In genomic region chr2:188410504-188411235, GRCh38 we compare ENCODE assay signal across 20 cellular contexts.
DNase-seq lines count a peak whose midpoint lies in the region; ATAC-seq and TF ChIP-seq lines count a peak whose summit lies in the region.
"Had no signal": no experiment of that assay in that cellular context is flagged by ENCODE, and none has a peak within 500 bp of the region (broad histone marks: within the 10 kb centered on the region; RNA-seq: fewer than 3 reads in every experiment).

No MANE protein-coding gene starts in this region.

- POLR2A ChIA-PET in WTC11 (lab: Charles Lee) = no interaction called here

- peaks cover 56% of the 10 kb centered on the region for H3K9me3 Mint-ChIP-seq in WTC11

- DNase-seq in AG10803 (ENCODE audit: low read depth) = peak; percentile 30
- peak; percentile 13 for DNase-seq in HS-5 (ENCODE audit: low read depth)
- no peak for DNase-seq in WTC11 (ENCODE audit: low spot score)
- peak; percentile 72 for DNase-seq in fibroblast of mammary gland (ENCODE audit: low read depth)
- DNase-seq in stimulated activated CD4-positive, alpha-beta T cell treated with anti-CD3 and anti-CD28 coated beads, Interleukin-4, amount 100 ng/mL, for 4 hours = no peak
- DNase-seq in superior temporal gyrus (ENCODE audit: extremely low spot score) = no peak
- DNase-seq: activated CD4-positive, alpha-beta memory T cell treated with anti-CD3 and anti-CD28 coated beads, Interleukin-2, amount 10 ng/mL, durations not matched to agents 7 days and 5 days; activated T-cell treated with anti-CD3 and anti-CD28 coated beads, Interleukin-2, amount 50 U/mL, for 4 hours; DMS53; dorsolateral prefrontal cortex; hypothalamus; stimulated activated CD4-positive, alpha-beta T cell treated with anti-CD3 and anti-CD28 coated beads, Interleukin-1b, Interleukin-23, amount 100 ng/mL, for 48 hours had no signal

- no peak overlapping the region for H3K4me3 Mint-ChIP-seq in WTC11
- H3K4me3 Mint-ChIP-seq: activated CD4-positive, alpha-beta memory T cell treated with anti-CD3 and anti-CD28 coated beads, Interleukin-2, amount 10 ng/mL, durations not matched to agents 7 days and 5 days; activated naive CD4-positive, alpha-beta T cell treated with anti-CD3 and anti-CD28 coated beads, Interleukin-2, amount 50 U/mL, for 24 hours; activated T-cell treated with anti-CD3 and anti-CD28 coated beads, Interleukin-2, amount 50 U/mL, for 4 hours; CD14-positive monocyte; IgD-negative memory B cell had no signal

- TF ChIP-seq CTCF in AG10803 (conservative IDR thresholded peaks at IDR 0.05; ENCODE audit: low read length) (no peak), WTC11 (IDR thresholded peaks at IDR 0.05) (no peak), fibroblast of mammary gland (conservative IDR thresholded peaks at IDR 0.05; ENCODE audit: control insufficient read depth, insufficient read depth, low read depth, low read length) (no peak)

- peak; percentile 85 for ATAC-seq in WTC11
- ATAC-seq in HG03469 (IDR thresholded peaks at IDR 0.05; ENCODE audit: unreplicated experiment) = no peak
- no peak for ATAC-seq in GM21515 (IDR thresholded peaks at IDR 0.05; ENCODE audit: unreplicated experiment)
- ATAC-seq: activated T-cell treated with anti-CD3 and anti-CD28 coated beads, Interleukin-2, amount 50 U/mL, for 4 hours; HCT116 had no signal

- peaks cover 58% of the 10 kb centered on the region for H3K27me3 Mint-ChIP-seq in WTC11 (ENCODE audit: low read depth)
- H3K27me3 Mint-ChIP-seq: activated CD4-positive, alpha-beta memory T cell treated with anti-CD3 and anti-CD28 coated beads, Interleukin-2, amount 10 ng/mL, durations not matched to agents 7 days and 5 days; activated naive CD4-positive, alpha-beta T cell treated with anti-CD3 and anti-CD28 coated beads, Interleukin-2, amount 50 U/mL, for 24 hours; IgD-negative memory B cell had no signal

- CTCF ChIA-PET in WTC11 (lab: Charles Lee) = no interaction called here

- peaks cover 41% of the 10 kb centered on the region for H3K4me1 Mint-ChIP-seq in WTC11
- H3K4me1 Mint-ChIP-seq: activated CD4-positive, alpha-beta memory T cell treated with anti-CD3 and anti-CD28 coated beads, Interleukin-2, amount 10 ng/mL, durations not matched to agents 7 days and 5 days; activated naive CD4-positive, alpha-beta T cell treated with anti-CD3 and anti-CD28 coated beads, Interleukin-2, amount 50 U/mL, for 24 hours; CD14-positive monocyte; IgD-negative memory B cell had no signal

- H3K27ac Mint-ChIP-seq in WTC11 = peak overlapping the region; percentile 75; the same call in 1 of the 2 replicates
- H3K27ac Mint-ChIP-seq: activated CD4-positive, alpha-beta memory T cell treated with anti-CD3 and anti-CD28 coated beads, Interleukin-2, amount 10 ng/mL, durations not matched to agents 7 days and 5 days; activated naive CD4-positive, alpha-beta T cell treated with anti-CD3 and anti-CD28 coated beads, Interleukin-2, amount 50 U/mL, for 24 hours; CD14-positive monocyte; IgD-negative memory B cell had no signal

- peaks cover 54% of the 10 kb centered on the region for H3K36me3 Mint-ChIP-seq in WTC11
- H3K36me3 Mint-ChIP-seq: CD14-positive monocyte, IgD-negative memory B cell had no signal

- H3K4me3 ChIP-seq in AG10803 (ENCODE audit: low read length) (no peak overlapping the region), fibroblast of mammary gland (ENCODE audit: control insufficient read depth, low read depth, low read length) (no peak overlapping the region)
- H3K4me3 ChIP-seq: cardiac muscle cell, dorsolateral prefrontal cortex, esophagus muscularis mucosa had no signal

TF ChIP-seq in WTC11, 78 proteins besides CTCF, POLR2A, EP300 and RAD21:
- TF ChIP-seq SP1 (CRISPR knock-in tag; conservative IDR thresholded peaks at IDR 0.05) (no peak), IRF2 (CRISPR knock-in tag; IDR thresholded peaks at IDR 0.05; ENCODE audit: borderline replicate concordance, low read depth) (no peak), FOXP4 (CRISPR knock-in tag; IDR thresholded peaks at IDR 0.05) (peak; percentile 24; the same call in 1 of the 2 replicates), TEAD1 (CRISPR knock-in tag; IDR thresholded peaks at IDR 0.05) (peak; percentile 80; the same call in 1 of the 2 replicates), FOXK1 (CRISPR knock-in tag; IDR thresholded peaks at IDR 0.05) (0 out of 2 replicates have a peak, but pooled peaks have one; percentile 31)

Comparison
In these comparisons a context has a peak if more than half of its experiments do, and no peak if none do; other contexts are left out.
1. DNase-seq: peak in AG10803 (single experiment), HS-5 (single experiment) and fibroblast of mammary gland (single experiment); none in WTC11 (single experiment), stimulated activated CD4-positive, alpha-beta T cell treated with anti-CD3 and anti-CD28 coated beads, Interleukin-4, amount 100 ng/mL, for 4 hours (0 of 2) and superior temporal gyrus (single experiment).